Comparison of ENCODE assay signal across 7 cellular contexts in genomic region chr2:210994104-210994503, GRCh38.
"Had no signal": no experiment of that assay in that cellular context is flagged by ENCODE, and none has a peak within 500 bp of the region (broad histone marks: within the 10 kb centered on the region; RNA-seq: fewer than 3 reads in every experiment).

No MANE protein-coding gene starts in this region.

- H3K4me3 ChIP-seq: GM12878 had no signal

- DNase-seq: GDM1, GF-D8 had no signal

- ATAC-seq: GM12878 had no signal

- FAIRE-seq: GM12878, GM12891, GM12892, GM18507, GM19239 had no signal
